ENCODE assay signal across 15 cellular contexts in genomic region chr9:73137286-73137899, GRCh38. TPM values are rescaled to one million over a fixed set of nuclear protein-coding genes. Genes with fewer than 3 reads are reported as not detected.
DNase-seq lines count a peak whose midpoint lies in the region; ATAC-seq and TF ChIP-seq lines count a peak whose summit lies in the region.
"Had no signal": no experiment of that assay in that cellular context is flagged by ENCODE, and none has a peak within 500 bp of the region (broad histone marks: within the 10 kb centered on the region; RNA-seq: fewer than 3 reads in every experiment).

No MANE protein-coding gene starts in this region.

- H3K27me3 ChIP-seq in adipocyte (replicated peaks; ENCODE audit: control insufficient read depth, insufficient read depth, low read length), result no peaks in the 10 kb centered on the region
- no peaks in the 10 kb centered on the region for H3K27me3 ChIP-seq in thyroid gland
- H3K27me3 ChIP-seq: ovary had no signal

- intact Hi-C loops in thyroid gland (cut with DNase I), result no loop called here

- peak in 2 of 6 experiments; percentile 31 to 36 for TF ChIP-seq CTCF in thyroid gland (IDR thresholded peaks at IDR 0.05)

- no peak for ATAC-seq in GM21423 (IDR thresholded peaks at IDR 0.05; ENCODE audit: unreplicated experiment)
- no peak for ATAC-seq in effector memory CD8-positive, alpha-beta T cell (replicated peaks)
- no peak for ATAC-seq in GM21825 (IDR thresholded peaks at IDR 0.05; ENCODE audit: unreplicated experiment)
- ATAC-seq: stimulated activated naive CD8-positive, alpha-beta T cell treated with anti-CD3 and anti-CD28 coated beads, Interleukin-15, amount 100 ng/mL, for 72 hours had no signal

- H3K4me1 Mint-ChIP-seq in effector memory CD8-positive, alpha-beta T cell (ENCODE audit: low read depth in 2 of 2), result peaks cover 0 to 2% of the 10 kb centered on the region in 2 donors

- H3K9ac ChIP-seq in adipocyte (ENCODE audit: low read length), result no peak overlapping the region

- peak; percentile 4 for DNase-seq in NCI-H1105 treated with DMSO at 0.1 percent for 48 hours (lab: John Stamatoyannopoulos, UW)
- no peak for DNase-seq in NCI-H1105 (lab: John Stamatoyannopoulos, UW)
- DNase-seq in adipocyte (ENCODE audit: low read depth), result no peak
- DNase-seq in kidney glomerular epithelial cell (lab: John Stamatoyannopoulos, UW), result peak; percentile 88
- DNase-seq in thyroid gland, result peak; percentile 44 to 46
- no peak for DNase-seq in effector memory CD8-positive, alpha-beta T cell
- DNase-seq: 8988T; activated CD4-positive, alpha-beta T cell treated with anti-CD3 and anti-CD28 coated beads, Interleukin-2, amount 10 ng/mL, durations not matched to agents 24 days and 14 days; activated naive CD4-positive, alpha-beta T cell; NK-92 treated with Interleukin-12 subunit alpha and Interleukin-12 subunit beta, amount 100 ng/mL, for 24 hours; ovary; stimulated activated CD4-positive, alpha-beta T cell treated with anti-CD3 and anti-CD28 coated beads, Interleukin-4, amount 100 ng/mL, for 24 hours; stimulated activated naive CD8-positive, alpha-beta T cell treated with anti-CD3 and anti-CD28 coated beads, Interleukin-15, amount 100 ng/mL, for 72 hours had no signal

- peaks cover 8% of the 10 kb centered on the region for H3K36me3 Mint-ChIP-seq in effector memory CD8-positive, alpha-beta T cell (ENCODE audit: insufficient read depth)

- H3K36me3 ChIP-seq in adipocyte (ENCODE audit: control insufficient read depth, insufficient read depth, low read length, severe bottlenecking) (no peaks in the 10 kb centered on the region), thyroid gland (no peaks in the 10 kb centered on the region)
- H3K36me3 ChIP-seq: ovary had no signal

- H3K4me3 ChIP-seq in adipocyte (ENCODE audit: low read length), result peak overlapping the region; percentile 52
- no peak overlapping the region for H3K4me3 ChIP-seq in thyroid gland (replicated peaks in 1 of 3)
- H3K4me3 ChIP-seq: ovary had no signal

- no peaks in the 10 kb centered on the region for H3K27me3 Mint-ChIP-seq in effector memory CD8-positive, alpha-beta T cell
- H3K27me3 Mint-ChIP-seq: activated CD4-positive, alpha-beta T cell treated with anti-CD3 and anti-CD28 coated beads, Interleukin-2, amount 10 ng/mL, durations not matched to agents 24 days and 14 days; stimulated activated naive CD8-positive, alpha-beta T cell treated with anti-CD3 and anti-CD28 coated beads, Interleukin-15, amount 100 ng/mL, for 72 hours had no signal

- H3K4me1 ChIP-seq in adipocyte (ENCODE audit: control insufficient read depth, insufficient read depth, low read length) (peaks cover 58% of the 10 kb centered on the region), thyroid gland (peaks cover 15 to 25% of the 10 kb centered on the region in 2 donors)

- no peak overlapping the region for H3K27ac Mint-ChIP-seq in effector memory CD8-positive, alpha-beta T cell
- H3K27ac Mint-ChIP-seq: activated CD4-positive, alpha-beta T cell treated with anti-CD3 and anti-CD28 coated beads, Interleukin-2, amount 10 ng/mL, durations not matched to agents 24 days and 14 days had no signal

- WGBS in thyroid gland, 2 donors, result 26 to 37% methylated on average over 4 of the region's 4 CpGs

- no peak overlapping the region for H3K4me3 Mint-ChIP-seq in effector memory CD8-positive, alpha-beta T cell
- H3K4me3 Mint-ChIP-seq: activated CD4-positive, alpha-beta T cell treated with anti-CD3 and anti-CD28 coated beads, Interleukin-2, amount 10 ng/mL, durations not matched to agents 24 days and 14 days; stimulated activated naive CD8-positive, alpha-beta T cell treated with anti-CD3 and anti-CD28 coated beads, Interleukin-15, amount 100 ng/mL, for 72 hours had no signal

- TF ChIP-seq POLR2A in thyroid gland (IDR thresholded peaks at IDR 0.05), result peak in 1 of 2 donors; percentile 44

- H3K9me3 ChIP-seq in adipocyte (ENCODE audit: control insufficient read depth, low read length) (no peaks in the 10 kb centered on the region), thyroid gland (no peaks in the 10 kb centered on the region)
- H3K9me3 ChIP-seq: ovary had no signal

- no peaks in the 10 kb centered on the region for H3K9me3 Mint-ChIP-seq in effector memory CD8-positive, alpha-beta T cell

- H3K27ac ChIP-seq in thyroid gland, result peak overlapping the region; percentile 58 to 70 (median 63)
- H3K27ac ChIP-seq: ovary had no signal

RNA-seq across cellular contexts. Expression of gene ANXA1, which starts 14.3 kb away (rescaled TPM):
- 100 to 1,000 TPM; 236 to 442 (median 247) TPM for total RNA-seq in thyroid gland

Comparison
In these comparisons a context has a peak if more than half of its experiments do, and no peak if none do; other contexts are left out.
1. DNase-seq: peak in NCI-H1105 treated with DMSO at 0.1 percent for 48 hours (single experiment), kidney glomerular epithelial cell (single experiment) and thyroid gland (2 of 2); none in NCI-H1105 (single experiment), adipocyte (single experiment) and effector memory CD8-positive, alpha-beta T cell (0 of 3).